Comparison of ENCODE assay signal across 24 cellular contexts in the genomic region with DNA sequence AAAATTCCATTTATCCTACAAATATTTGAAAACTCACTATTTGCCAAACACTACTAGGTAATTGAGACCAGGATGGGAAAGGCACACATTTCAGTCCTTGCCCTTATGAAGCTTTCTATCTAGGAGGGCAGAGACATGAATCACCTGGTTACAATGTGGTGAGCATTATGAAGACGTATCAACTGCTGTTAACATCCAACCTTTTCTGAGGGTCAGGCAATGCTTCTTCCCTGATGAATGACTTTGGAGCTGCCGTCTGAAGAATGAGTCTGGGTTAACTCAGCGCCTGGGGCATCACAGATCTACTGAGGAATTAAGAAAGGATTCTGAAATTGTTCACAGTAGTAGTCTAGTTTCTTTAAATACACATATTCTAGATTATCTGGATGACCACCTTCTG.
"Had no signal": no experiment of that assay in that cellular context is flagged by ENCODE, and none has a peak within 500 bp of the region (broad histone marks: within the 10 kb centered on the region; RNA-seq: fewer than 3 reads in every experiment).

No MANE protein-coding gene starts in this region.

- H3K27me3 ChIP-seq: heart right ventricle, neutrophil, ovary, right atrium auricular region, thyroid gland had no signal

- H3K36me3 ChIP-seq: heart right ventricle, neutrophil, ovary, prostate gland, right atrium auricular region, thyroid gland had no signal

- ATAC-seq: activated T-cell treated with anti-CD3 and anti-CD28 coated beads, Interleukin-2, amount 50 U/mL, for 72 hours; heart right ventricle; left ventricle myocardium superior; stimulated activated naive CD8-positive, alpha-beta T cell treated with anti-CD3 and anti-CD28 coated beads, Interleukin-15, Interleukin-2, amounts not matched to agents 100 U/mL and 50 U/mL, for 24 hours had no signal

- H3K9me3 ChIP-seq: heart right ventricle, neutrophil, ovary, prostate gland, right atrium auricular region, thyroid gland had no signal

- DNase-seq: activated B cell treated with CpG ODN at 0.5 μM for 24 hours; activated CD4-positive, alpha-beta memory T cell treated with anti-CD3 and anti-CD28 coated beads, Interleukin-2, amount 10 ng/mL, durations not matched to agents 7 days and 5 days; activated CD4-positive, alpha-beta T cell treated with anti-CD3 and anti-CD28 coated beads for 4 hours; activated effector memory CD4-positive, alpha-beta T cell treated with Interleukin-2 at 50 U/mL for 16 hours; activated naive CD4-positive, alpha-beta T cell treated with anti-CD3 and anti-CD28 coated beads for 36 hours; activated naive CD8-positive, alpha-beta T cell treated with anti-CD3 and anti-CD28 coated beads, Interleukin-2, amount 10 ng/mL, durations not matched to agents 7 days and 5 days; activated T-cell treated with anti-CD3 and anti-CD28 coated beads, Interleukin-2, amount 50 U/mL, for 72 hours; amygdala; cortex of kidney; endodermal cell; heart right ventricle; left ventricle myocardium superior; mammary epithelial cell; ovary; stimulated activated CD4-positive, alpha-beta T cell treated with anti-CD3 and anti-CD28 coated beads, Interleukin-12 subunit alpha, Interleukin-12 subunit beta, amount 100 ng/mL, for 4 hours; stimulated activated CD4-positive, alpha-beta T cell treated with anti-CD3 and anti-CD28 coated beads, Interleukin-4, amount 100 ng/mL, for 4 hours; stimulated activated naive CD8-positive, alpha-beta T cell treated with anti-CD3 and anti-CD28 coated beads, Interleukin-15, Interleukin-2, amounts not matched to agents 100 U/mL and 50 U/mL, for 24 hours; substantia nigra; T-helper 9 cell; thyroid gland had no signal

- H3K4me3 ChIP-seq: heart right ventricle, ovary, prostate gland, right atrium auricular region, thyroid gland had no signal

- H3K27ac ChIP-seq: epithelial cell of prostate, heart right ventricle, neutrophil, ovary, prostate gland, right atrium auricular region, thyroid gland had no signal

- H3K4me1 ChIP-seq: prostate gland, thyroid gland had no signal
